ENCODE assay signal across 35 cellular contexts in the genomic region with DNA sequence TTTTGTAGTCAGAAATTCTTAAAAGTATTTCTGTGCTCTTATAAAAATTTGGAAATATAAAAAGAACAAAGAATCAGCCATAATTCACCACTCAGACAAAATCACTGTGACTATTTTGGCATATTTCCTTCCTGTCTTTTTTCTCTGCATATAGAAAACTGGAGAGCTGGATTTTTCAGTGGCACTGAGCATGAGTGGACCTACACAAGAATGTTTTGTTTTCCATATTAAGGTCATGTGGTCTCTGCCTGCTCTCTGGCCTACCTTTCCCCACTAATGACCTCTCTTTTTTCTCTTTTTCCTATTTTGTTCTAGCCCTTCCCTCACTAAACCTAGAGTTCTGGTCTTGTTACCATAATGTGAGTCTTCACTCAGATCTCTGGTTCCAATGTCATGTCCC.
"Had no signal": no experiment of that assay in that cellular context is flagged by ENCODE, and none has a peak within 500 bp of the region (broad histone marks: within the 10 kb centered on the region; RNA-seq: fewer than 3 reads in every experiment).

No MANE protein-coding gene starts in this region.

- DNase-seq: activated B cell treated with CpG ODN at 0.5 μM for 24 hours; activated CD4-positive, alpha-beta memory T cell treated with anti-CD3 and anti-CD28 coated beads for 36 hours; activated CD4-positive, alpha-beta T cell treated with anti-CD3 and anti-CD28 coated beads for 4 hours; activated CD4-positive, alpha-beta T cell treated with anti-CD3 and anti-CD28 coated beads, Interleukin-2, amount 10 ng/mL, durations not matched to agents 24 days and 14 days; activated CD4-positive, alpha-beta T cell treated with anti-CD3 and anti-CD28 coated beads, Interleukin-2, amount 50 U/mL, for 1 hour; activated CD4-positive, alpha-beta T cell treated with anti-CD3 and anti-CD28 coated beads, Interleukin-2, amount 50 U/mL, for 4 hours; activated CD4-positive, CD25-positive, alpha-beta regulatory T cell treated with anti-CD3 and anti-CD28 coated beads, Interleukin-2, amount 50 U/mL, for 72 hours; activated CD8-positive, alpha-beta memory T cell treated with anti-CD3 and anti-CD28 coated beads, Interleukin-2, amount 50 U/mL, for 4 hours; activated CD8-positive, alpha-beta T cell treated with anti-CD3 and anti-CD28 coated beads for 36 hours; activated effector memory CD4-positive, alpha-beta T cell treated with anti-CD3 and anti-CD28 coated beads, Interleukin-2, amount 50 U/mL, for 16 hours; activated gamma-delta T cell treated with Interleukin-2 at 50 U/mL for 16 hours; activated naive CD4-positive, alpha-beta T cell; activated naive CD4-positive, alpha-beta T cell treated with anti-CD3 and anti-CD28 coated beads for 36 hours; activated naive CD4-positive, alpha-beta T cell treated with anti-CD3 and anti-CD28 coated beads, Interleukin-2, amount 50 U/mL, for 16 hours; activated naive CD8-positive, alpha-beta T cell treated with anti-CD3 and anti-CD28 coated beads for 36 hours; activated T-cell treated with anti-CD3 and anti-CD28 coated beads for 4 hours; activated T-cell treated with anti-CD3 and anti-CD28 coated beads, Interleukin-2, amount 50 U/mL, for 1 hour; activated T-cell treated with anti-CD3 and anti-CD28 coated beads, Interleukin-2, amount 50 U/mL, for 4 hours; activated T-cell treated with anti-CD3 and anti-CD28 coated beads, Interleukin-2, amount 50 U/mL, for 72 hours; adrenal gland; amniotic stem cell; aorta; body of pancreas; brain microvascular endothelial cell; central memory CD4-positive, alpha-beta T cell; T-helper 1 cell; T-helper 2 cell; T-helper 9 cell had no signal

- H3K27ac ChIP-seq: adrenal gland, body of pancreas, brain microvascular endothelial cell, breast epithelium, VCaP had no signal

- H3K27me3 ChIP-seq: adrenal gland, body of pancreas, brain microvascular endothelial cell, breast epithelium had no signal

- H3K36me3 Mint-ChIP-seq: activated CD4-positive, alpha-beta memory T cell treated with anti-CD3 and anti-CD28 coated beads for 36 hours; activated naive CD4-positive, alpha-beta T cell treated with anti-CD3 and anti-CD28 coated beads, Interleukin-2, amount 50 U/mL, for 72 hours; activated naive CD8-positive, alpha-beta T cell treated with anti-CD3 and anti-CD28 coated beads for 36 hours had no signal

- H3K4me3 Mint-ChIP-seq: activated B cell treated with CpG ODN at 0.5 μM for 24 hours; activated CD4-positive, alpha-beta memory T cell treated with anti-CD3 and anti-CD28 coated beads for 36 hours; activated CD4-positive, alpha-beta T cell treated with anti-CD3 and anti-CD28 coated beads, Interleukin-2, amount 10 ng/mL, durations not matched to agents 24 days and 14 days; activated CD8-positive, alpha-beta T cell treated with anti-CD3 and anti-CD28 coated beads for 36 hours; activated naive CD4-positive, alpha-beta T cell treated with anti-CD3 and anti-CD28 coated beads for 36 hours; activated naive CD8-positive, alpha-beta T cell treated with anti-CD3 and anti-CD28 coated beads for 36 hours; activated T-cell treated with anti-CD3 and anti-CD28 coated beads, Interleukin-2, amount 50 U/mL, for 4 hours; activated T-cell treated with anti-CD3 and anti-CD28 coated beads, Interleukin-2, amount 50 U/mL, for 72 hours; activated T-helper 1 cell treated with anti-CD3 and anti-CD28 coated beads, Interleukin-12 subunit alpha, Interleukin-12 subunit beta, Interleukin-2, Interleukin-4 antibody, amounts not matched to agents 30 ng/mL and 10 ng/mL and 1 ng/mL, durations not matched to agents 14 hours and 24 hours and 36 hours; activated T-helper 17 cell treated with anti-CD3 and anti-CD28 coated beads, Interleukin-2, amount 50 U/mL, for 72 hours; T-helper 1 cell treated with Interleukin-12 subunit alpha and Interleukin-12 subunit beta and Interleukin-4 antibody, amounts not matched to agents 30 μg/mL and 1 μg/mL, for 36 hours; T-helper 2 cell treated with Interferon-gamma antibody and Interleukin-4, amounts not matched to agents 5 μg/mL and 100 μg/mL, for 36 hours had no signal

- H3K36me3 ChIP-seq: adrenal gland, brain microvascular endothelial cell, breast epithelium had no signal

- H3K4me3 ChIP-seq: adrenal gland, body of pancreas, breast epithelium had no signal

- ATAC-seq: activated CD8-positive, alpha-beta T cell treated with anti-CD3 and anti-CD28 coated beads for 36 hours; activated naive CD4-positive, alpha-beta T cell treated with anti-CD3 and anti-CD28 coated beads, Interleukin-2, amount 50 U/mL, for 72 hours; activated T-cell treated with anti-CD3 and anti-CD28 coated beads, Interleukin-2, amount 50 U/mL, for 4 hours; activated T-cell treated with anti-CD3 and anti-CD28 coated beads, Interleukin-2, amount 50 U/mL, for 72 hours; activated T-helper 17 cell treated with anti-CD3 and anti-CD28 coated beads, Interleukin-2, amount 50 U/mL, for 72 hours; body of pancreas had no signal

- H3K27me3 Mint-ChIP-seq: activated B cell treated with CpG ODN at 0.5 μM for 24 hours; activated T-helper 17 cell treated with anti-CD3 and anti-CD28 coated beads, Interleukin-2, amount 50 U/mL, for 72 hours had no signal

- H3K27ac Mint-ChIP-seq: activated B cell treated with CpG ODN at 0.5 μM for 24 hours; activated CD4-positive, alpha-beta memory T cell treated with anti-CD3 and anti-CD28 coated beads for 36 hours; activated CD4-positive, alpha-beta T cell treated with anti-CD3 and anti-CD28 coated beads, Interleukin-2, amount 10 ng/mL, durations not matched to agents 24 days and 14 days; activated CD8-positive, alpha-beta T cell treated with anti-CD3 and anti-CD28 coated beads for 36 hours; activated naive CD4-positive, alpha-beta T cell treated with anti-CD3 and anti-CD28 coated beads for 36 hours; activated naive CD4-positive, alpha-beta T cell treated with anti-CD3 and anti-CD28 coated beads, Interleukin-2, amount 50 U/mL, for 72 hours; activated naive CD8-positive, alpha-beta T cell treated with anti-CD3 and anti-CD28 coated beads for 36 hours; activated T-cell treated with anti-CD3 and anti-CD28 coated beads, Interleukin-2, amount 50 U/mL, for 72 hours; activated T-helper 1 cell treated with anti-CD3 and anti-CD28 coated beads, Interleukin-12 subunit alpha, Interleukin-12 subunit beta, Interleukin-2, Interleukin-4 antibody, amounts not matched to agents 30 ng/mL and 10 ng/mL and 1 ng/mL, durations not matched to agents 14 hours and 24 hours and 36 hours; activated T-helper 17 cell treated with anti-CD3 and anti-CD28 coated beads, Interleukin-2, amount 50 U/mL, for 72 hours; T-helper 1 cell treated with Interleukin-12 subunit alpha and Interleukin-12 subunit beta and Interleukin-4 antibody, amounts not matched to agents 30 μg/mL and 1 μg/mL, for 36 hours; T-helper 2 cell treated with Interferon-gamma antibody and Interleukin-4, amounts not matched to agents 5 μg/mL and 100 μg/mL, for 36 hours had no signal

- H3K4me1 ChIP-seq: adrenal gland, breast epithelium had no signal

- H3K9me3 Mint-ChIP-seq: activated B cell treated with CpG ODN at 0.5 μM for 24 hours; activated CD4-positive, alpha-beta memory T cell treated with anti-CD3 and anti-CD28 coated beads for 36 hours; activated CD4-positive, alpha-beta T cell treated with anti-CD3 and anti-CD28 coated beads, Interleukin-2, amount 10 ng/mL, durations not matched to agents 24 days and 14 days; activated CD8-positive, alpha-beta T cell treated with anti-CD3 and anti-CD28 coated beads for 36 hours; activated naive CD4-positive, alpha-beta T cell treated with anti-CD3 and anti-CD28 coated beads for 36 hours; activated naive CD4-positive, alpha-beta T cell treated with anti-CD3 and anti-CD28 coated beads, Interleukin-2, amount 50 U/mL, for 72 hours; activated naive CD8-positive, alpha-beta T cell treated with anti-CD3 and anti-CD28 coated beads for 36 hours; activated T-cell treated with anti-CD3 and anti-CD28 coated beads, Interleukin-2, amount 50 U/mL, for 4 hours; activated T-cell treated with anti-CD3 and anti-CD28 coated beads, Interleukin-2, amount 50 U/mL, for 72 hours; activated T-helper 1 cell treated with anti-CD3 and anti-CD28 coated beads, Interleukin-12 subunit alpha, Interleukin-12 subunit beta, Interleukin-2, Interleukin-4 antibody, amounts not matched to agents 30 ng/mL and 10 ng/mL and 1 ng/mL, durations not matched to agents 14 hours and 24 hours and 36 hours; activated T-helper 17 cell treated with anti-CD3 and anti-CD28 coated beads, Interleukin-2, amount 50 U/mL, for 72 hours; T-helper 1 cell treated with Interleukin-12 subunit alpha and Interleukin-12 subunit beta and Interleukin-4 antibody, amounts not matched to agents 30 μg/mL and 1 μg/mL, for 36 hours; T-helper 2 cell treated with Interferon-gamma antibody and Interleukin-4, amounts not matched to agents 5 μg/mL and 100 μg/mL, for 36 hours had no signal

- H3K4me1 Mint-ChIP-seq: activated naive CD8-positive, alpha-beta T cell treated with anti-CD3 and anti-CD28 coated beads for 36 hours had no signal

- H3K9me3 ChIP-seq: adrenal gland, body of pancreas, breast epithelium had no signal
